Comparison of ENCODE assay signal across 11 cellular contexts in genomic region chr21:46326110-46326703, GRCh38. TPM values are rescaled to one million over a fixed set of nuclear protein-coding genes. Genes with fewer than 3 reads are reported as not detected.
A peak's percentile ranks its signal among the peaks of the same experiment; 100 is the strongest.
DNase-seq lines count a peak whose midpoint lies in the region; ATAC-seq, FAIRE-seq and TF ChIP-seq lines count a peak whose summit lies in the region.
"Had no signal": no experiment of that assay in that cellular context is flagged by ENCODE, and none has a peak within 500 bp of the region (broad histone marks: within the 10 kb centered on the region; RNA-seq: fewer than 3 reads in every experiment).

No MANE protein-coding gene starts in this region.

- DNase-seq in NCI-H1105 treated with DMSO at 0.1 percent for 48 hours (lab: John Stamatoyannopoulos, UW): peak; percentile 17
- DNase-seq in NCI-H1105 (lab: John Stamatoyannopoulos, UW): no peak
- DNase-seq in astrocyte (ENCODE audit: low read depth): no peak
- no peak for DNase-seq in neural progenitor cell (ENCODE audit: low spot score)
- DNase-seq in DMS53 treated with DMSO at 0.1 percent for 48 hours (lab: John Stamatoyannopoulos, UW; ENCODE audit: unreplicated experiment): no peak
- DNase-seq: MV-4-11, occipital lobe, T-helper 9 cell had no signal

- H3K4me1 ChIP-seq in Loucy (ENCODE audit: insufficient read depth, low read length, poor library complexity, severe bottlenecking): peaks cover 42% of the 10 kb centered on the region
- H3K4me1 ChIP-seq in astrocyte (ENCODE audit: insufficient read depth, low read length): peaks cover 16% of the 10 kb centered on the region
- peaks cover 23% of the 10 kb centered on the region for H3K4me1 ChIP-seq in neural progenitor cell

- peak overlapping the region; percentile 59 for H3K27ac Mint-ChIP-seq in astrocyte (ENCODE audit: unreplicated experiment)
- no peak overlapping the region for H3K27ac Mint-ChIP-seq in neural progenitor cell

- peaks cover 89% of the 10 kb centered on the region for H3K79me2 ChIP-seq in Loucy (ENCODE audit: insufficient read depth, low read length)
- peaks cover 84% of the 10 kb centered on the region for H3K79me2 ChIP-seq in astrocyte (ENCODE audit: insufficient read depth, low read length)
- peaks cover 85% of the 10 kb centered on the region for H3K79me2 ChIP-seq in neural progenitor cell (ENCODE audit: low read depth)

- peaks cover 41% of the 10 kb centered on the region for H4K20me1 ChIP-seq in Loucy (ENCODE audit: insufficient read depth, low read length, poor library complexity, severe bottlenecking)
- H4K20me1 ChIP-seq in astrocyte (ENCODE audit: insufficient read depth, low read length): peaks cover 17% of the 10 kb centered on the region
- peaks cover 20% of the 10 kb centered on the region for H4K20me1 ChIP-seq in neural progenitor cell (ENCODE audit: low read depth)

- H3K36me3 ChIP-seq in Loucy (ENCODE audit: insufficient read depth, low read length) (peaks cover 23% of the 10 kb centered on the region; the same call in 1 of the 2 replicates), astrocyte (ENCODE audit: insufficient read depth, low read length) (peaks cover 20% of the 10 kb centered on the region), neural progenitor cell (no peaks in the 10 kb centered on the region)

- H3K9me3 Mint-ChIP-seq in astrocyte (ENCODE audit: unreplicated experiment) (no peaks in the 10 kb centered on the region), neural progenitor cell (no peaks in the 10 kb centered on the region)

- H3K4me1 Mint-ChIP-seq in astrocyte (ENCODE audit: low read depth, unreplicated experiment): peaks cover 11% of the 10 kb centered on the region
- H3K4me1 Mint-ChIP-seq in neural progenitor cell: peaks cover 26% of the 10 kb centered on the region

- peaks cover 5% of the 10 kb centered on the region for H3K36me3 Mint-ChIP-seq in astrocyte (ENCODE audit: low read depth, unreplicated experiment)
- peaks cover 14% of the 10 kb centered on the region for H3K36me3 Mint-ChIP-seq in neural progenitor cell

- TF ChIP-seq CTCF in Loucy (conservative IDR thresholded peaks at IDR 0.05; ENCODE audit: low read length) (peak; percentile 54), astrocyte (IDR thresholded peaks at IDR 0.05; ENCODE audit: insufficient read depth, low read depth, low read length) (no peak), neural progenitor cell (IDR thresholded peaks at IDR 0.05) (peak; percentile 12)

- no peaks in the 10 kb centered on the region for H3K9me2 ChIP-seq in Loucy (replicated peaks; ENCODE audit: low read depth, low read length)

- H3K4me2 ChIP-seq in Loucy (ENCODE audit: low read depth, low read length, poor library complexity, severe bottlenecking) (peak overlapping the region; percentile 95), astrocyte (ENCODE audit: low read length) (peak overlapping the region; percentile 2), neural progenitor cell (peak overlapping the region; percentile 91)

- no peak for FAIRE-seq in astrocyte (lab: Jason Lieb, UNC)

- no peaks in the 10 kb centered on the region for H3K9me3 ChIP-seq in Loucy (ENCODE audit: insufficient read depth, low read depth, low read length)
- H3K9me3 ChIP-seq in astrocyte (ENCODE audit: insufficient read depth, low read depth, low read length): no peaks in the 10 kb centered on the region
- no peaks in the 10 kb centered on the region for H3K9me3 ChIP-seq in neural progenitor cell (ENCODE audit: low read depth)

- H2AFZ ChIP-seq in Loucy (ENCODE audit: low read length) (no peak overlapping the region), astrocyte (ENCODE audit: low read depth, low read length) (no peak overlapping the region), neural progenitor cell (replicated peaks) (no peak overlapping the region)

- peak overlapping the region; percentile 23 for H3K4me3 Mint-ChIP-seq in astrocyte (ENCODE audit: unreplicated experiment)
- peak overlapping the region; percentile 60 for H3K4me3 Mint-ChIP-seq in neural progenitor cell

- no peak overlapping the region for H3K27ac ChIP-seq in astrocyte (ENCODE audit: low read depth, low read length)
- H3K27ac ChIP-seq in neural progenitor cell: no peak overlapping the region

- no peaks in the 10 kb centered on the region for H3K27me3 Mint-ChIP-seq in astrocyte (ENCODE audit: low read depth, unreplicated experiment)
- peaks cover 11% of the 10 kb centered on the region for H3K27me3 Mint-ChIP-seq in neural progenitor cell (ENCODE audit: insufficient read depth, low read depth)

- peak overlapping the region; percentile 96 for H3K9ac ChIP-seq in Loucy (ENCODE audit: low read depth, low read length, poor library complexity, severe bottlenecking)
- H3K9ac ChIP-seq in astrocyte (ENCODE audit: low read length): no peak overlapping the region
- H3K9ac ChIP-seq in neural progenitor cell: no peak overlapping the region

- H3K4me3 ChIP-seq in Loucy (ENCODE audit: low read length, poor library complexity, severe bottlenecking): peak overlapping the region; percentile 92
- no peak overlapping the region for H3K4me3 ChIP-seq in astrocyte (ENCODE audit: insufficient read depth, low read depth, low read length)
- H3K4me3 ChIP-seq in neural progenitor cell: peak overlapping the region; percentile 99

- ATAC-seq in GM21576 (IDR thresholded peaks at IDR 0.05; ENCODE audit: unreplicated experiment) (no peak), GM21723 (IDR thresholded peaks at IDR 0.05; ENCODE audit: unreplicated experiment) (no peak)

- H3K27me3 ChIP-seq in Loucy (ENCODE audit: insufficient read depth, low read length, poor library complexity, severe bottlenecking) (peaks cover 17% of the 10 kb centered on the region), astrocyte (ENCODE audit: insufficient read depth, low read length) (no peaks in the 10 kb centered on the region), neural progenitor cell (no peaks in the 10 kb centered on the region)

- H3F3A ChIP-seq in Loucy (ENCODE audit: low read depth) (peaks cover 9% of the 10 kb centered on the region), neural progenitor cell (ENCODE audit: low read depth) (peaks cover 25% of the 10 kb centered on the region)

RNA-seq across cellular contexts. Expression of gene PCNT, which starts 2.3 kb away (rescaled TPM):
- total RNA-seq in astrocyte (19.9 and 23.4 TPM in 2 replicates), neural progenitor cell (ENCODE audit: low replicate concordance) (32.3 and 42.0 TPM in 2 replicates)

RNA-seq across cellular contexts. Expression of gene C21orf58, which starts 2.5 kb away (rescaled TPM):
- total RNA-seq in astrocyte (3.1 and 3.2 TPM in 2 replicates), neural progenitor cell (ENCODE audit: low replicate concordance) (26.2 and 49.2 TPM in 2 replicates)

RNA-seq across cellular contexts. Expression of gene YBEY, which starts 40.1 kb away (rescaled TPM):
- total RNA-seq in astrocyte: 13.5 and 16.8 TPM in 2 replicates
- 42.2 and 47.3 TPM in 2 replicates for total RNA-seq in neural progenitor cell (ENCODE audit: low replicate concordance)

RNA-seq across cellular contexts. Expression of gene MCM3AP, which starts 40.8 kb away (rescaled TPM):
- total RNA-seq in astrocyte (84.2 and 86.7 TPM in 2 replicates), neural progenitor cell (ENCODE audit: low replicate concordance) (72.4 and 101 TPM in 2 replicates)

Comparison
In these comparisons a context has a peak if more than half of its experiments do, and no peak if none do; other contexts are left out.
1. H3K4me2 ChIP-seq: peak in every context shown above with its lines; median percentile 95 in Loucy; 91 in neural progenitor cell; 2 in astrocyte.